Comparison of ENCODE assay signal across 8 cellular contexts in genomic region chr2:207528980-207529329, GRCh38. TPM values are rescaled to one million over a fixed set of nuclear protein-coding genes. Genes with fewer than 3 reads are reported as not detected.
A peak's percentile ranks its signal among the peaks of the same experiment; 100 is the strongest.
DNase-seq lines count a peak whose midpoint lies in the region; ATAC-seq and TF ChIP-seq lines count a peak whose summit lies in the region.

No MANE protein-coding gene starts in this region.

- peaks cover 41% of the 10 kb centered on the region for H3K79me2 ChIP-seq in DND-41 (ENCODE audit: insufficient read depth, low read length)

- H3K36me3 ChIP-seq in DND-41 (ENCODE audit: insufficient read depth, low read length), result peaks cover 9% of the 10 kb centered on the region

- no peaks in the 10 kb centered on the region for H3K9me3 ChIP-seq in DND-41 (ENCODE audit: insufficient read depth, low read length, severe bottlenecking)

- peak overlapping the region; percentile 96 for H2AFZ ChIP-seq in DND-41 (ENCODE audit: low read depth, low read length)

- DNase-seq in DND-41 (peak; percentile 61), HT1080 (ENCODE audit: low read depth) (peak; percentile 57), mucosa of gallbladder (ENCODE audit: low spot score) (peak; percentile 42), HK-2 (ENCODE audit: unreplicated experiment) (no peak)
- peak; percentile 65 for DNase-seq in activated CD4-positive, alpha-beta T cell treated with anti-CD3 and anti-CD28 coated beads for 48 hours
- peak; percentile 70 to 75 (median 71) for DNase-seq in effector memory CD8-positive, alpha-beta T cell

- ATAC-seq in DND-41 (ENCODE audit: insufficient read depth, low read depth) (peak; percentile 8), GM21381 (IDR thresholded peaks at IDR 0.05; ENCODE audit: unreplicated experiment) (peak; percentile 9)
- ATAC-seq in effector memory CD8-positive, alpha-beta T cell (replicated peaks), result peak; percentile 31

- peak overlapping the region; percentile 78 for H3K27ac ChIP-seq in DND-41 (ENCODE audit: low read length)

- no peaks in the 10 kb centered on the region for H3K27me3 ChIP-seq in DND-41 (ENCODE audit: insufficient read depth, low read length, poor library complexity)

- H3K9me3 Mint-ChIP-seq in effector memory CD8-positive, alpha-beta T cell, result peaks cover 0 to 2% of the 10 kb centered on the region in 2 donors
- H3K9me3 Mint-ChIP-seq in stimulated activated naive CD8-positive, alpha-beta T cell treated with anti-CD3 and anti-CD28 coated beads, Interleukin-15, Interleukin-2, amounts not matched to agents 100 ng/mL and 50 ng/mL, for 24 hours, result no peaks in the 10 kb centered on the region

- peak overlapping the region; percentile 98 to 100 for H3K27ac Mint-ChIP-seq in effector memory CD8-positive, alpha-beta T cell
- peak overlapping the region; percentile 98 for H3K27ac Mint-ChIP-seq in stimulated activated naive CD8-positive, alpha-beta T cell treated with anti-CD3 and anti-CD28 coated beads, Interleukin-15, Interleukin-2, amounts not matched to agents 100 ng/mL and 50 ng/mL, for 24 hours

- H3K4me2 ChIP-seq in DND-41 (ENCODE audit: insufficient read depth, low read length), result peak overlapping the region; percentile 89

- H3K27me3 Mint-ChIP-seq in effector memory CD8-positive, alpha-beta T cell, result no peaks in the 10 kb centered on the region
- H3K27me3 Mint-ChIP-seq in stimulated activated naive CD8-positive, alpha-beta T cell treated with anti-CD3 and anti-CD28 coated beads, Interleukin-15, Interleukin-2, amounts not matched to agents 100 ng/mL and 50 ng/mL, for 24 hours, result no peaks in the 10 kb centered on the region

- peak overlapping the region; percentile 85 to 95 for H3K4me3 Mint-ChIP-seq in effector memory CD8-positive, alpha-beta T cell
- H3K4me3 Mint-ChIP-seq in stimulated activated naive CD8-positive, alpha-beta T cell treated with anti-CD3 and anti-CD28 coated beads, Interleukin-15, Interleukin-2, amounts not matched to agents 100 ng/mL and 50 ng/mL, for 24 hours, result peak overlapping the region; percentile 93

- H3K4me3 ChIP-seq in DND-41 (ENCODE audit: low read depth in 1 of 2, low read length in 2 of 2), result peak overlapping the region; percentile 47 to 72; a peak in 3 of 4 replicates

- peaks cover 55% of the 10 kb centered on the region for H3K36me3 Mint-ChIP-seq in effector memory CD8-positive, alpha-beta T cell (ENCODE audit: insufficient read depth)
- peaks cover 46% of the 10 kb centered on the region for H3K36me3 Mint-ChIP-seq in stimulated activated naive CD8-positive, alpha-beta T cell treated with anti-CD3 and anti-CD28 coated beads, Interleukin-15, Interleukin-2, amounts not matched to agents 100 ng/mL and 50 ng/mL, for 24 hours (ENCODE audit: low read depth)

- peak overlapping the region; percentile 95 for H3K9ac ChIP-seq in DND-41 (ENCODE audit: low read depth, low read length)

- peaks cover 36 to 52% of the 10 kb centered on the region in 2 donors for H3K4me1 Mint-ChIP-seq in effector memory CD8-positive, alpha-beta T cell (ENCODE audit: low read depth in 2 of 2)
- H3K4me1 Mint-ChIP-seq in stimulated activated naive CD8-positive, alpha-beta T cell treated with anti-CD3 and anti-CD28 coated beads, Interleukin-15, Interleukin-2, amounts not matched to agents 100 ng/mL and 50 ng/mL, for 24 hours (ENCODE audit: low read depth), result peaks cover 70% of the 10 kb centered on the region

- H4K20me1 ChIP-seq in DND-41 (ENCODE audit: insufficient read depth, low read length), result peaks cover 24% of the 10 kb centered on the region; the same call in 1 of the 2 replicates

- H3K4me1 ChIP-seq in DND-41 (ENCODE audit: insufficient read depth, low read length), result peaks cover 41% of the 10 kb centered on the region

- peak; percentile 38 for TF ChIP-seq CTCF in DND-41 (IDR thresholded peaks at IDR 0.05; ENCODE audit: borderline replicate concordance, extremely low read depth, low read length, poor library complexity, severe bottlenecking)

RNA-seq across cellular contexts. Expression of gene CREB1, which starts 0.8 kb away (rescaled TPM):
- 31.1 and 47.7 TPM in 2 replicates for total RNA-seq in HT1080 (2014; rRNA removed; shearing (Covaris generic))
- 29.6 and 41.5 TPM in 2 replicates for polyA plus RNA-seq in HT1080 (2015; cell fraction: cytosol; rRNA removed)
- 48.7 and 58.6 TPM in 2 replicates for polyA plus RNA-seq in HT1080 (2015; cell fraction: nucleus; rRNA removed)
- total RNA-seq in mucosa of gallbladder, result 65.4 TPM
